Comparison of ENCODE assay signal across 13 cellular contexts in genomic region chr6:112041535-112041934, GRCh38. TPM values are rescaled to one million over a fixed set of nuclear protein-coding genes. Genes with fewer than 3 reads are reported as not detected.
DNase-seq lines count a peak whose midpoint lies in the region; ATAC-seq and TF ChIP-seq lines count a peak whose summit lies in the region.
"Had no signal": no experiment of that assay in that cellular context is flagged by ENCODE, and none has a peak within 500 bp of the region (broad histone marks: within the 10 kb centered on the region; RNA-seq: fewer than 3 reads in every experiment).

No MANE protein-coding gene starts in this region.

- peak overlapping the region; percentile 86 to 100 (median 99) for H3K27ac Mint-ChIP-seq in CD4-positive, CD25-positive, alpha-beta regulatory T cell
- H3K27ac Mint-ChIP-seq in activated T-helper 2 cell treated with anti-CD3 and anti-CD28 coated beads, Interferon-gamma antibody, Interleukin-2, Interleukin-4, amounts not matched to agents 10 μg/mL and 5 μg/mL and 100 μg/mL, durations not matched to agents 14 hours and 24 hours and 36 hours = peak overlapping the region; percentile 51
- peak overlapping the region; percentile 92 to 100 (median 99) for H3K27ac Mint-ChIP-seq in naive thymus-derived CD8-positive, alpha-beta T cell

- no peaks in the 10 kb centered on the region for H3K27me3 Mint-ChIP-seq in CD4-positive, CD25-positive, alpha-beta regulatory T cell
- no peaks in the 10 kb centered on the region for H3K27me3 Mint-ChIP-seq in activated T-helper 2 cell treated with anti-CD3 and anti-CD28 coated beads, Interferon-gamma antibody, Interleukin-2, Interleukin-4, amounts not matched to agents 10 μg/mL and 5 μg/mL and 100 μg/mL, durations not matched to agents 14 hours and 24 hours and 36 hours (ENCODE audit: low read depth)
- H3K27me3 Mint-ChIP-seq in naive thymus-derived CD8-positive, alpha-beta T cell = no peaks in the 10 kb centered on the region

- no peaks in the 10 kb centered on the region for H3K36me3 Mint-ChIP-seq in CD4-positive, CD25-positive, alpha-beta regulatory T cell
- H3K36me3 Mint-ChIP-seq in activated T-helper 2 cell treated with anti-CD3 and anti-CD28 coated beads, Interferon-gamma antibody, Interleukin-2, Interleukin-4, amounts not matched to agents 10 μg/mL and 5 μg/mL and 100 μg/mL, durations not matched to agents 14 hours and 24 hours and 36 hours (ENCODE audit: low read depth) = peaks cover 5% of the 10 kb centered on the region
- no peaks in the 10 kb centered on the region for H3K36me3 Mint-ChIP-seq in naive thymus-derived CD8-positive, alpha-beta T cell
- H3K36me3 Mint-ChIP-seq: CD14-positive monocyte had no signal

- no peak overlapping the region for H3K27ac ChIP-seq in CD4-positive, CD25-positive, alpha-beta regulatory T cell (ENCODE audit: insufficient read depth, low read length, poor library complexity, severe bottlenecking)
- H3K27ac ChIP-seq in left lung = no peak overlapping the region

- H3K9me3 ChIP-seq in CD4-positive, CD25-positive, alpha-beta regulatory T cell (ENCODE audit: control insufficient read depth in 2 of 2, low read length in 2 of 2) = no peaks in the 10 kb centered on the region
- no peaks in the 10 kb centered on the region for H3K9me3 ChIP-seq in left lung
- H3K9me3 ChIP-seq: HAP-1 had no signal

- peaks cover 12% of the 10 kb centered on the region for H3K4me1 ChIP-seq in CD4-positive, CD25-positive, alpha-beta regulatory T cell (ENCODE audit: control insufficient read depth, insufficient read depth, low read length, poor library complexity, severe bottlenecking)
- peaks cover 0 to 6% of the 10 kb centered on the region in 2 donors for H3K4me1 ChIP-seq in left lung

- no peak for TF ChIP-seq CTCF in left lung (IDR thresholded peaks at IDR 0.05)

- intact Hi-C loops in activated T-helper 2 cell treated with anti-CD3 and anti-CD28 coated beads, Interferon-gamma antibody, Interleukin-2, Interleukin-4, amounts not matched to agents 10 μg/mL and 5 μg/mL and 100 μg/mL, durations not matched to agents 14 hours and 24 hours and 36 hours (cut with micrococcal nuclease) = loop anchor here (5.0 kb wide), 1 partner anchor 1224 kb away; the partner anchor contains the start of gene CDK19
- intact Hi-C loops in left lung (cut with DNase I) = loop anchor here in 1 of 2 donors (5.0 kb wide), 1 partner anchor 334 kb away; no protein-coding TSS in a partner anchor

- H3K9me3 Mint-ChIP-seq in CD4-positive, CD25-positive, alpha-beta regulatory T cell = no peaks in the 10 kb centered on the region
- no peaks in the 10 kb centered on the region for H3K9me3 Mint-ChIP-seq in activated T-helper 2 cell treated with anti-CD3 and anti-CD28 coated beads, Interferon-gamma antibody, Interleukin-2, Interleukin-4, amounts not matched to agents 10 μg/mL and 5 μg/mL and 100 μg/mL, durations not matched to agents 14 hours and 24 hours and 36 hours
- H3K9me3 Mint-ChIP-seq in naive thymus-derived CD8-positive, alpha-beta T cell = no peaks in the 10 kb centered on the region
- H3K9me3 Mint-ChIP-seq: CD14-positive monocyte had no signal

- no peaks in the 10 kb centered on the region for H3K27me3 ChIP-seq in CD4-positive, CD25-positive, alpha-beta regulatory T cell (ENCODE audit: control insufficient read depth, insufficient read depth, low read length)
- H3K27me3 ChIP-seq in left lung = no peaks in the 10 kb centered on the region

- peak overlapping the region in 3 of 4 donors; percentile 50 to 99 (median 80) for H3K4me3 Mint-ChIP-seq in CD4-positive, CD25-positive, alpha-beta regulatory T cell
- H3K4me3 Mint-ChIP-seq in activated T-helper 2 cell treated with anti-CD3 and anti-CD28 coated beads, Interferon-gamma antibody, Interleukin-2, Interleukin-4, amounts not matched to agents 10 μg/mL and 5 μg/mL and 100 μg/mL, durations not matched to agents 14 hours and 24 hours and 36 hours (ENCODE audit: low read depth) = peak overlapping the region; percentile 38
- H3K4me3 Mint-ChIP-seq in naive thymus-derived CD8-positive, alpha-beta T cell = peak overlapping the region in 2 of 10 donors; percentile 11 to 99
- H3K4me3 Mint-ChIP-seq: CD14-positive monocyte had no signal

- no peak for ATAC-seq in CD4-positive, CD25-positive, alpha-beta regulatory T cell (ENCODE audit: low read depth in 2 of 2)
- ATAC-seq in naive thymus-derived CD8-positive, alpha-beta T cell = no peak
- no peak for ATAC-seq in left lung
- no peak for ATAC-seq in GM21381 (IDR thresholded peaks at IDR 0.05; ENCODE audit: unreplicated experiment)

- no peak for DNase-seq in CD4-positive, CD25-positive, alpha-beta regulatory T cell
- DNase-seq in ELR (ENCODE audit: low read depth) (peak; percentile 41), NCI-H524 (lab: John Stamatoyannopoulos, UW) (no peak), left lung (no peak)
- no peak for DNase-seq in activated T-helper 2 cell treated with anti-CD3 and anti-CD28 coated beads, Interferon-gamma antibody, Interleukin-2, Interleukin-4, amounts not matched to agents 10 μg/mL and 5 μg/mL and 100 μg/mL, durations not matched to agents 14 hours and 24 hours and 36 hours (ENCODE audit: low spot score)
- no peak for DNase-seq in naive thymus-derived CD8-positive, alpha-beta T cell
- DNase-seq: activated T-cell treated with anti-CD3 and anti-CD28 coated beads, Interleukin-2, amount 50 U/mL, for 48 hours; GDM1; NCI-H2081 treated with DMSO at 0.1 percent for 48 hours; stimulated activated CD4-positive, alpha-beta T cell treated with anti-CD3 and anti-CD28 coated beads, Interleukin-2, amount 100 ng/mL, for 24 hours had no signal

- peaks cover 10 to 40% (median 23%) of the 10 kb centered on the region in 4 donors for H3K4me1 Mint-ChIP-seq in CD4-positive, CD25-positive, alpha-beta regulatory T cell
- peaks cover 44% of the 10 kb centered on the region for H3K4me1 Mint-ChIP-seq in activated T-helper 2 cell treated with anti-CD3 and anti-CD28 coated beads, Interferon-gamma antibody, Interleukin-2, Interleukin-4, amounts not matched to agents 10 μg/mL and 5 μg/mL and 100 μg/mL, durations not matched to agents 14 hours and 24 hours and 36 hours (ENCODE audit: low read depth)
- H3K4me1 Mint-ChIP-seq in naive thymus-derived CD8-positive, alpha-beta T cell = peaks cover 14 to 41% (median 34%) of the 10 kb centered on the region in 4 donors

- no peaks in the 10 kb centered on the region for H3K36me3 ChIP-seq in CD4-positive, CD25-positive, alpha-beta regulatory T cell (ENCODE audit: control insufficient read depth, insufficient read depth, low read length)
- H3K36me3 ChIP-seq in left lung = no peaks in the 10 kb centered on the region
- H3K36me3 ChIP-seq: HAP-1 had no signal

- H3K4me3 ChIP-seq in CD4-positive, CD25-positive, alpha-beta regulatory T cell (ENCODE audit: low read depth, low read length) = no peak overlapping the region
- H3K4me3 ChIP-seq in left lung = no peak overlapping the region
- H3K4me3 ChIP-seq: HAP-1 had no signal

- POLR2A ChIA-PET in naive thymus-derived CD8-positive, alpha-beta T cell (lab: Charles Lee) = interaction anchor here (0.6 to 8.1 kb wide), 11 partner anchors 8 to 828 kb away, joined by 3 to 88 read pairs (median 6); a partner anchor contains a TSS

RNA-seq across cellular contexts. Expression of gene CCN6, which starts 12.4 kb away (rescaled TPM):
- not detected for total RNA-seq in CD4-positive, CD25-positive, alpha-beta regulatory T cell
- under 1 TPM in 3 of 4 donors, not detected in 1; 0.06 to 0.39 (median 0.11) TPM for polyA plus RNA-seq in CD4-positive, CD25-positive, alpha-beta regulatory T cell
- total RNA-seq in activated T-helper 2 cell treated with anti-CD3 and anti-CD28 coated beads, Interferon-gamma antibody, Interleukin-2, Interleukin-4, amounts not matched to agents 10 μg/mL and 5 μg/mL and 100 μg/mL, durations not matched to agents 14 hours and 24 hours and 36 hours = 0.34 TPM in 1 of 2 replicates, not detected in the other
- total RNA-seq in naive thymus-derived CD8-positive, alpha-beta T cell = not detected
- polyA plus RNA-seq in naive thymus-derived CD8-positive, alpha-beta T cell = under 1 TPM; 0.08 to 0.21 (median 0.09) TPM
- not detected for total RNA-seq in left lung
- polyA plus RNA-seq: CD14-positive monocyte had no signal

RNA-seq across cellular contexts. Expression of gene TUBE1, which starts 45.7 kb away (rescaled TPM):
- 21.4 TPM for total RNA-seq in CD4-positive, CD25-positive, alpha-beta regulatory T cell
- polyA plus RNA-seq in CD4-positive, CD25-positive, alpha-beta regulatory T cell = 10 to 100 TPM; 11.5 to 16.0 (median 12.8) TPM
- total RNA-seq in activated T-helper 2 cell treated with anti-CD3 and anti-CD28 coated beads, Interferon-gamma antibody, Interleukin-2, Interleukin-4, amounts not matched to agents 10 μg/mL and 5 μg/mL and 100 μg/mL, durations not matched to agents 14 hours and 24 hours and 36 hours = 21.0 and 24.3 TPM in 2 replicates
- total RNA-seq in naive thymus-derived CD8-positive, alpha-beta T cell = 10 to 100 TPM; 42.3 to 43.0 TPM
- polyA plus RNA-seq in naive thymus-derived CD8-positive, alpha-beta T cell = 10 to 100 TPM; 10.1 to 12.1 (median 11.6) TPM
- total RNA-seq in left lung = 10 to 100 TPM; 14.2 to 19.0 TPM

RNA-seq across cellular contexts. Expression of gene FAM229B, which starts 45.9 kb away (rescaled TPM):
- 0.49 TPM for total RNA-seq in CD4-positive, CD25-positive, alpha-beta regulatory T cell
- 1 to 10 TPM; 1.9 to 5.2 (median 4.3) TPM for polyA plus RNA-seq in CD4-positive, CD25-positive, alpha-beta regulatory T cell
- 1.1 and 3.1 TPM in 2 replicates for total RNA-seq in activated T-helper 2 cell treated with anti-CD3 and anti-CD28 coated beads, Interferon-gamma antibody, Interleukin-2, Interleukin-4, amounts not matched to agents 10 μg/mL and 5 μg/mL and 100 μg/mL, durations not matched to agents 14 hours and 24 hours and 36 hours
- total RNA-seq in naive thymus-derived CD8-positive, alpha-beta T cell = 1 to 10 TPM; 5.5 to 6.1 TPM
- polyA plus RNA-seq in naive thymus-derived CD8-positive, alpha-beta T cell = 10 to 100 TPM; 12.3 to 18.4 (median 15.4) TPM
- total RNA-seq in left lung = 10 to 100 TPM; 15.3 to 15.6 TPM
